ENCODE assay signal across 13 cellular contexts in the genomic region with DNA sequence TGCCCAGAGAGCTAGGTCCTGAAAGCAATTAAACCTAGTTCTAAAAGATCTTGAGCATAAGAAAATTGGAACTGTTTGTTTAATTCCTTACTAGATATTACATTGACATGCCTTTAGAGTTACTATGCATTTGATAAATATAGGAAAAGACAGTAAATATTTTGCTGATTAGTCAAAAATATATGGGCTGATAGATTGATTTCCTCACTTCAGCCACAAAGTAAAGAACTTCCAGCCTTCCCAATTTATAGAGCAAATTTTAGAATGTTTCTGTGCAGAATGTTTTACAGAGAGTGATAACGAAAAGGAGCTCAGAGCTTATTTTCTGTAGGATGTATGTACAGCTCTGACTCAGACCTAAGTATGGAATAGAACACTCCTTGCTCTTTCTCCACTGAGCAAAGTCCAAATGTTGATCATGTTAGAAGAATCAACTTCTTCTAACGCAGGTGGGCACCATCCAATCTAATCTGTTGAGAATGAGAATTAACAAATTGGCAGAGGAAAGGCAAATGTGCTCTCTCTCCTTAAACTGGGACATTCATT.
DNase-seq lines count a peak whose midpoint lies in the region; ATAC-seq, FAIRE-seq and TF ChIP-seq lines count a peak whose summit lies in the region.
"Had no signal": no experiment of that assay in that cellular context is flagged by ENCODE, and none has a peak within 500 bp of the region (broad histone marks: within the 10 kb centered on the region; RNA-seq: fewer than 3 reads in every experiment).

No MANE protein-coding gene starts in this region.

- no peak overlapping the region for H3K18ac ChIP-seq in neuronal stem cell (ENCODE audit: low read length)

- FAIRE-seq in A549 (lab: Jason Lieb, UNC), result no peak

- TF ChIP-seq CTCF in A549 (IDR thresholded peaks at IDR 0.05) (no peak), HCT116 (IDR thresholded peaks at IDR 0.05 in 2 of 3, conservative IDR thresholded peaks at IDR 0.05 in 1 of 3; ENCODE audit: borderline replicate concordance in 1 of 3, insufficient read depth in 1 of 3, low read depth in 2 of 3, low read length in 2 of 3) (no peak)

- H3K27ac ChIP-seq in A549 (no peak overlapping the region), HCT116 (ENCODE audit: low read depth, low read length) (no peak overlapping the region), neuronal stem cell (replicated peaks; ENCODE audit: low read length) (no peak overlapping the region)
- H3K27ac ChIP-seq: C4-2B, HL-60 had no signal

- H3K36me3 ChIP-seq in HCT116 (ENCODE audit: control insufficient read depth in 1 of 2, insufficient read depth in 2 of 2, low read length in 2 of 2) (no peaks in the 10 kb centered on the region), neuronal stem cell (replicated peaks in 1 of 2; ENCODE audit: control insufficient read depth in 2 of 2, insufficient read depth in 2 of 2, low read length in 2 of 2) (no peaks in the 10 kb centered on the region)
- H3K36me3 ChIP-seq: BE2C had no signal

- H3K4me3 Mint-ChIP-seq in activated naive CD4-positive, alpha-beta T cell treated with anti-CD3 and anti-CD28 coated beads for 36 hours, result no peak overlapping the region
- H3K4me3 Mint-ChIP-seq: CD4-positive, alpha-beta memory T cell; H9 had no signal

- H3K14ac ChIP-seq in neuronal stem cell (ENCODE audit: low read length), result no peak overlapping the region

- no TSS peak for BruUV-seq in HCT116 (replicated peaks; lab: Mats Ljungman, UMichigan)

- H2BK120ac ChIP-seq in neuronal stem cell (ENCODE audit: low read depth, low read length), result no peak overlapping the region

- WGBS in A549 (ENCODE audit: missing lambda C conversion rate), result 22% methylated on average over 2 of the region's 2 CpGs
- WGBS in neuronal stem cell (ENCODE audit: extremely low coverage in 2 of 2, insufficient read length in 2 of 2, insufficient replicate concordance in 1 of 2), 2 donors, result no CpG with 5 or more reads among the region's 2 CpGs

- POLR2A ChIA-PET in A549 (lab: Yijun Ruan, JAX) (no interaction called here), HCT116 (lab: Charles Lee) (interaction anchor here (1.4 kb wide), 1 partner anchor 184 kb away, joined by 4 read pairs; no protein-coding TSS in a partner anchor)

- no peak overlapping the region for H3K4me3 ChIP-seq in A549
- no peak overlapping the region for H3K4me3 ChIP-seq in HCT116 (replicated peaks in 1 of 2; ENCODE audit: low read depth in 1 of 2, low read length in 2 of 2)
- H3K4me3 ChIP-seq in neuronal stem cell (ENCODE audit: low read length in 2 of 2), result no peak overlapping the region

- DNase-seq in A549 (ENCODE audit: low read depth in 1 of 2, low spot score in 1 of 2) (no peak), HCT116 (ENCODE audit: low read depth, low spot score) (no peak), neuronal stem cell (ENCODE audit: low spot score) (no peak), left colon (no peak)
- DNase-seq in activated naive CD4-positive, alpha-beta T cell treated with anti-CD3 and anti-CD28 coated beads for 36 hours, result no peak
- DNase-seq in effector CD4-positive, alpha-beta T cell, result no peak
- DNase-seq: GOT3 had no signal

- H2BK15ac ChIP-seq in neuronal stem cell (ENCODE audit: low read length), result no peak overlapping the region

- no peak overlapping the region for H2AK5ac ChIP-seq in neuronal stem cell (ENCODE audit: low read depth, low read length)

- TF ChIP-seq RAD21 in A549 (conservative IDR thresholded peaks at IDR 0.05 in 1 of 2, IDR thresholded peaks at IDR 0.05 in 1 of 2) (no peak), HCT116 (IDR thresholded peaks at IDR 0.05; ENCODE audit: low read depth) (no peak)

- no peak for TF ChIP-seq EP300 in A549 (IDR thresholded peaks at IDR 0.05)

- no peak overlapping the region for H3K23ac ChIP-seq in neuronal stem cell (ENCODE audit: low read depth, low read length, poor library complexity)

- no peak overlapping the region for H4K91ac ChIP-seq in neuronal stem cell (ENCODE audit: low read depth, low read length, poor library complexity)

- no peaks in the 10 kb centered on the region for H3K9me2 ChIP-seq in HCT116 (ENCODE audit: insufficient read depth)

- H4K20me1 ChIP-seq in HCT116 (ENCODE audit: insufficient read depth), result no peaks in the 10 kb centered on the region

- intact Hi-C loops in HCT116 (cut with micrococcal nuclease) (loop anchor here (5.0 kb wide), 1 partner anchor 455 kb away; no protein-coding TSS in a partner anchor), left colon (cut with DNase I, micrococcal nuclease) (no loop called here)
- intact Hi-C loops in activated naive CD4-positive, alpha-beta T cell treated with anti-CD3 and anti-CD28 coated beads for 36 hours (cut with micrococcal nuclease), result loop anchor here (5.0 kb wide), 1 partner anchor 145 kb away; no protein-coding TSS in a partner anchor

- H3K79me2 ChIP-seq in HCT116 (ENCODE audit: insufficient read depth, low read length), result no peaks in the 10 kb centered on the region

- RAD21 ChIA-PET in HCT116 (lab: Charles Lee; ENCODE audit: low non-redundant PET in 1 of 2, low total read pairs in 2 of 2, uncharacterized antibody in 2 of 2, unreplicated experiment in 2 of 2), result interaction anchor here in 1 of 2 experiments (1.1 kb wide), 1 partner anchor 98 kb away, joined by 3 read pairs; no protein-coding TSS in a partner anchor

- no peak overlapping the region for H2BK12ac ChIP-seq in neuronal stem cell (ENCODE audit: low read length)

- H3K9me3 Mint-ChIP-seq in activated naive CD4-positive, alpha-beta T cell treated with anti-CD3 and anti-CD28 coated beads for 36 hours, result no peaks in the 10 kb centered on the region
- H3K9me3 Mint-ChIP-seq: CD4-positive, alpha-beta memory T cell had no signal

- no peaks in the 10 kb centered on the region for H3K79me1 ChIP-seq in neuronal stem cell (ENCODE audit: low read depth, low read length)

- H3K4me1 ChIP-seq in A549 (no peaks in the 10 kb centered on the region), HCT116 (ENCODE audit: control insufficient read depth in 1 of 2, insufficient read depth in 2 of 2, low read length in 2 of 2) (peaks cover 0 to 5% of the 10 kb centered on the region in 2 experiments; a peak in 2 of 4 replicates), neuronal stem cell (ENCODE audit: control insufficient read depth in 2 of 2, insufficient read depth in 1 of 2, low read depth in 1 of 2, low read length in 2 of 2) (no peaks in the 10 kb centered on the region)
- H3K4me1 ChIP-seq: BE2C had no signal

- H3K27me3 ChIP-seq in HCT116 (ENCODE audit: insufficient read depth, low read length) (no peaks in the 10 kb centered on the region), neuronal stem cell (ENCODE audit: control insufficient read depth in 3 of 3, insufficient read depth in 3 of 3, low read depth in 1 of 3, low read length in 3 of 3) (no peaks in the 10 kb centered on the region)
- H3K27me3 ChIP-seq: BE2C had no signal

- peaks cover 10% of the 10 kb centered on the region for H3K27me3 Mint-ChIP-seq in activated naive CD4-positive, alpha-beta T cell treated with anti-CD3 and anti-CD28 coated beads for 36 hours (ENCODE audit: low read depth)

- TF ChIP-seq POLR2A in A549 (IDR thresholded peaks at IDR 0.05; ENCODE audit: low read length) (no peak), HCT116 (IDR thresholded peaks at IDR 0.05; ENCODE audit: borderline replicate concordance, extremely low read depth, insufficient read depth, insufficient read length) (no peak)

- peak overlapping the region; percentile 19 for H2AFZ ChIP-seq in HCT116 (ENCODE audit: low read depth, low read length, poor library complexity, severe bottlenecking)
- peak overlapping the region; percentile 12 for H2AFZ ChIP-seq in neuronal stem cell (ENCODE audit: low read length)

- H3K4me2 ChIP-seq in A549 (no peak overlapping the region), HCT116 (ENCODE audit: low read length) (no peak overlapping the region), neuronal stem cell (ENCODE audit: insufficient read depth, low read length, poor library complexity, severe bottlenecking) (no peak overlapping the region)

- no peak overlapping the region for H3K9ac ChIP-seq in HCT116 (ENCODE audit: low read length)
- no peak overlapping the region for H3K9ac ChIP-seq in neuronal stem cell (ENCODE audit: low read depth, low read length, poor library complexity)

- H4K8ac ChIP-seq in neuronal stem cell (ENCODE audit: low read depth, low read length), result no peak overlapping the region

- no peak overlapping the region for H3K27ac Mint-ChIP-seq in activated naive CD4-positive, alpha-beta T cell treated with anti-CD3 and anti-CD28 coated beads for 36 hours
- H3K27ac Mint-ChIP-seq: H9 had no signal

- no peaks in the 10 kb centered on the region for H3K4me1 Mint-ChIP-seq in activated naive CD4-positive, alpha-beta T cell treated with anti-CD3 and anti-CD28 coated beads for 36 hours (ENCODE audit: low read depth)
- H3K4me1 Mint-ChIP-seq: H9 had no signal

- ATAC-seq in A549, result no peak; a peak in 1 of 6 replicates
- ATAC-seq in HCT116, result no peak
- ATAC-seq in SK-N-SH treated with all-trans-retinoic acid at 6 μM for 48 hours, result peak; percentile 51
- no peak for ATAC-seq in left colon

- H2BK5ac ChIP-seq in neuronal stem cell (ENCODE audit: low read length), result no peak overlapping the region

- no peaks in the 10 kb centered on the region for H3K9me3 ChIP-seq in A549
- no peaks in the 10 kb centered on the region for H3K9me3 ChIP-seq in HCT116 (ENCODE audit: control insufficient read depth in 1 of 2, insufficient read depth in 1 of 2, low read depth in 1 of 2, low read length in 2 of 2)
- no peaks in the 10 kb centered on the region for H3K9me3 ChIP-seq in neuronal stem cell (replicated peaks in 1 of 2; ENCODE audit: control insufficient read depth in 2 of 2, insufficient read depth in 1 of 2, low read depth in 1 of 2, low read length in 2 of 2)
- H3K9me3 ChIP-seq: BE2C had no signal

- CTCF ChIA-PET in A549 (lab: Yijun Ruan, JAX) (interaction anchor here (1.0 to 1.8 kb wide), 9 partner anchors 9 to 458 kb away, joined by 3 to 7 read pairs (median 4); no protein-coding TSS in a partner anchor), HCT116 (lab: Charles Lee) (interaction anchor here (1.1 to 2.5 kb wide), 16 partner anchors 10 to 455 kb away, joined by 3 to 22 read pairs (median 4); partner anchors contain the start of genes GIN1 and PPIP5K2)
- CTCF ChIA-PET in activated naive CD4-positive, alpha-beta T cell treated with anti-CD3 and anti-CD28 coated beads for 36 hours (lab: Charles Lee), result interaction anchor here (0.7 to 3.1 kb wide), 34 partner anchors 8 to 542 kb away, joined by 3 to 29 read pairs (median 4); no protein-coding TSS in a partner anchor

- H3K4ac ChIP-seq in neuronal stem cell (ENCODE audit: low read length), result no peak overlapping the region

- H3K36me3 Mint-ChIP-seq in activated naive CD4-positive, alpha-beta T cell treated with anti-CD3 and anti-CD28 coated beads for 36 hours (ENCODE audit: low read depth), result no peaks in the 10 kb centered on the region
- H3K36me3 Mint-ChIP-seq: CD4-positive, alpha-beta memory T cell had no signal

TF ChIP-seq in A549, 52 proteins besides CTCF, POLR2A, EP300 and RAD21 (continues in another document):
- peak; percentile 73 for TF ChIP-seq MAFK (IDR thresholded peaks at IDR 0.05; ENCODE audit: partially characterized antibody)

TF ChIP-seq in HCT116, 20 proteins besides CTCF, POLR2A, EP300 and RAD21 (continues in another document):
- TF ChIP-seq SIN3A (IDR thresholded peaks at IDR 0.05; ENCODE audit: low read depth), result no peak

TF ChIP-seq in SK-N-SH treated with all-trans-retinoic acid at 6 μM for 48 hours, 23 proteins besides CTCF, POLR2A, EP300 and RAD21 (continues in another document):
- no peak for TF ChIP-seq PPARA (CRISPR knock-in tag; IDR thresholded peaks at IDR 0.05; ENCODE audit: borderline replicate concordance)

Comparison
In these comparisons a context has a peak if more than half of its experiments do, and no peak if none do; other contexts are left out.
1. intact Hi-C loops: an anchor here in HCT116 (5.0 kb wide) and activated naive CD4-positive, alpha-beta T cell treated with anti-CD3 and anti-CD28 coated beads for 36 hours (5.0 kb wide); none called in left colon.